19 cellular contexts compared by ENCODE assay signal in the genomic region with DNA sequence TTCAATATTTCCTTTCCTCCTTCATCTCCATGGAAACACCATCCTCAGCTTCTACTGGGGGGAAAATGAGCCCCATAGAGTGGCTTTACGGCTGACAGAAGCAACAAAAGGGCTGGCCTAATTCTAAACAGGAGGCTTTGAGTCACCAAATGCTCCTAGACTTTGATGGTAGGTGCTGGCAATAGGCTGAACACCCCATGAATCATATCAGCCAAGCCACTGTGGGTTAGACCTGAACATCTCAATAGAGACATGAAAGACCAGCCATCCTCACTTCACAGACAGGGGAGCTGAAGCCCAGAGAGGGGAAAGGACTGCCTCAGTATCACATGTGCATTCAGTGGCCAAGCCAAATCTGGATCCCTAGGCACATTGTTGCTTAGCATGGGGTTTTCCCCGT.
"Had no signal": no experiment of that assay in that cellular context is flagged by ENCODE, and none has a peak within 500 bp of the region (broad histone marks: within the 10 kb centered on the region; RNA-seq: fewer than 3 reads in every experiment).

No MANE protein-coding gene starts in this region.

- ATAC-seq: left ventricle myocardium superior; lower lobe of right lung; mucosa of descending colon; natural killer cell treated with Interleukin-12 subunit alpha and Interleukin-12 subunit beta and Interleukin-15 and Interleukin-18, amount 100 ng/mL, for 72 hours; right lobe of liver; stimulated activated naive B cell treated with anti-CD40 and anti-IgM and Interleukin-4, amounts not matched to agents 10 μg/mL and 1 μg/mL and 100 μg/mL, for 72 hours had no signal

- H3K36me3 Mint-ChIP-seq: mesothelial cell of epicardium; naive B cell; natural killer cell treated with Interleukin-12 subunit alpha and Interleukin-12 subunit beta and Interleukin-15 and Interleukin-18, amount 100 ng/mL, for 72 hours; stimulated activated naive B cell treated with anti-CD40 and anti-IgM and Interleukin-4, amounts not matched to agents 10 μg/mL and 1 μg/mL and 100 μg/mL, for 72 hours had no signal

- H3K27me3 Mint-ChIP-seq: naive B cell; progenitor cell of endocrine pancreas; stimulated activated naive B cell treated with anti-CD40 and anti-IgM and Interleukin-4, amounts not matched to agents 10 μg/mL and 1 μg/mL and 100 μg/mL, for 72 hours had no signal

- H3K27ac Mint-ChIP-seq: mesothelial cell of epicardium; naive B cell; natural killer cell treated with Interleukin-12 subunit alpha and Interleukin-12 subunit beta and Interleukin-15 and Interleukin-18, amount 100 ng/mL, for 72 hours; progenitor cell of endocrine pancreas; stimulated activated naive B cell treated with anti-CD40 and anti-IgM and Interleukin-4, amounts not matched to agents 10 μg/mL and 1 μg/mL and 100 μg/mL, for 72 hours had no signal

- H3K4me3 Mint-ChIP-seq: mesothelial cell of epicardium; naive B cell; natural killer cell treated with Interleukin-12 subunit alpha and Interleukin-12 subunit beta and Interleukin-15 and Interleukin-18, amount 100 ng/mL, for 72 hours; neural crest cell; stimulated activated naive B cell treated with anti-CD40 and anti-IgM and Interleukin-4, amounts not matched to agents 10 μg/mL and 1 μg/mL and 100 μg/mL, for 72 hours had no signal

- DNase-seq: cortex of kidney; effector CD4-positive, alpha-beta T cell; head of caudate nucleus; left ventricle myocardium superior; lower lobe of right lung; mucosa of descending colon; naive B cell; right lobe of liver; small intestine; stimulated activated CD4-positive, alpha-beta T cell treated with anti-CD3 and anti-CD28 coated beads, Interleukin-15, amount 100 ng/mL, for 24 hours; stimulated activated CD4-positive, alpha-beta T cell treated with anti-CD3 and anti-CD28 coated beads, Interleukin-2, amount 100 ng/mL, for 48 hours; stimulated activated naive B cell treated with anti-CD40 and anti-IgM and Interleukin-4, amounts not matched to agents 10 μg/mL and 1 μg/mL and 100 μg/mL, for 72 hours; stomach; thyroid gland; trophoblast cell had no signal

- H3K4me1 Mint-ChIP-seq: mesothelial cell of epicardium; naive B cell; neural crest cell; stimulated activated naive B cell treated with anti-CD40 and anti-IgM and Interleukin-4, amounts not matched to agents 10 μg/mL and 1 μg/mL and 100 μg/mL, for 72 hours had no signal

- H3K9me3 Mint-ChIP-seq: naive B cell; natural killer cell treated with Interleukin-12 subunit alpha and Interleukin-12 subunit beta and Interleukin-15 and Interleukin-18, amount 100 ng/mL, for 72 hours; stimulated activated naive B cell treated with anti-CD40 and anti-IgM and Interleukin-4, amounts not matched to agents 10 μg/mL and 1 μg/mL and 100 μg/mL, for 72 hours had no signal
